ENCODE assay signal across 1 cellular context in the genomic region with DNA sequence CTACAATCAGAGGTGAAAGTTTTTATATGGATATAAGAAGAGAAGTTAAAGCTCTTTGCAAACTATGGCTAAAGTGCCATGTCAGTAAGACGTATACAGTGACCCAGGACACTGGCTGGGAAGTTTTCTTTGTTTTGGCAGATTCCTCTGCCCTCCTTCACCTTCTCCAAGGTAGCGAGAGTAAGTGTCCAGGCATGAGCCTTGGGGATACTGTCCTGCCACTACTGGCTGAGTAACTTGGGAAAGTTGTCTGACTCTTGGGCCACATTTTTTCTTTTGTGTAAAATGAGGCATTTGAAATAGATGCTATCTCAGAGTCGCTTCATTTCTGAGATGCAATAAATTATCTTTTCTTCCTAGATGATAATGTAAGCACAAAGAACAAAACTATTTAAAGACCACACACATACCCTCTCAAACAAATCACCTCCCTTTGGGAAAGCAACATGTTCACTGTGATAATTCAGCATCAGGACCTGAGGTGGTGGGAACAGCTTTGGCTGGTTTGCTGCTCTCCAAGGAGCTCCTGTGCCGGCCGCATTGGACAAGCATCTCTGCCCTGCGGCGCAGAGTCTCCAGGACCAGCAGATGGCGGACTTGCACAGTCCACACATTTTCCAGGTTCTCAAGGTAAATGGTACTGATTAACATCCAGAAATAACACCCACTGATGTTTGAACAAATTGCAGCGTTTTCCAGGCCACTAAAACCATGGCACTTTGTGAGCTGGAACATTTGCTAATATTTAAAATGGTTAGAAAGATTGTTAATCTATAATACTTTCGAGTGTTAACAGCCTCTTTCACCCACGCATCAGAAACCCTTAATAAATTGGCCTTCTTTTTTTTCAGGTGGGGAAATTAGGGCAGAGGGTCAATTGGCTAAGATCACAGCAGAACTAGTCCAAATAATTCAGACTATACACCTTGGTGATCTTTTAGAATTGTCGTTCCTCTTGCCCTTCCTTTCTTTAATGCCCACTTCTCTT.
TF ChIP-seq lines count a peak whose summit lies in the region.

No MANE protein-coding gene starts in this region.

TF ChIP-seq in HepG2, 621 proteins besides CTCF, POLR2A, EP300 and RAD21 (continued from another document and continues in another):
- TF ChIP-seq, protein P1, sequence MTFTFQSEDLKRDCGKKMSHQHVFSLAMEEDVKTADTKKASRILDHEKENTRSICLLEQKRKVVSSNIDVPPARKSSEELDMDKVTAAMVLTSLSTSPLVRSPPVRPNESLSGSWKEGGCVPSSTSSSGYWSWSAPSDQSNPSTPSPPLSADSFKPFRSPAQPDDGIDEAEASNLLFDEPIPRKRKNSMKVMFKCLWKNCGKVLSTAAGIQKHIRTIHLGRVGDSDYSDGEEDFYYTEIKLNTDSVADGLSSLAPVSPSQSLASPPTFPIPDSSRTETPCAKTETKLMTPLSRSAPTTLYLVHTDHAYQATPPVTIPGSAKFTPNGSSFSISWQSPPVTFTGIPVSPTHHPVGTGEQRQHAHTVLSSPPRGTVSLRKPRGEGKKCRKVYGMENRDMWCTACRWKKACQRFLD (CRISPR knock-in tag; IDR thresholded peaks at IDR 0.05; ENCODE audit: borderline replicate concordance), result no peak
- TF ChIP-seq MAFF (IDR thresholded peaks at IDR 0.05; ENCODE audit: low read depth, low read length), result 0 out of 2 replicates have a peak, but pooled peaks have one; percentile 13
- no peak for TF ChIP-seq TBX2 (CRISPR knock-in tag; IDR thresholded peaks at IDR 0.05; ENCODE audit: borderline replicate concordance)
- TF ChIP-seq, protein P2, sequence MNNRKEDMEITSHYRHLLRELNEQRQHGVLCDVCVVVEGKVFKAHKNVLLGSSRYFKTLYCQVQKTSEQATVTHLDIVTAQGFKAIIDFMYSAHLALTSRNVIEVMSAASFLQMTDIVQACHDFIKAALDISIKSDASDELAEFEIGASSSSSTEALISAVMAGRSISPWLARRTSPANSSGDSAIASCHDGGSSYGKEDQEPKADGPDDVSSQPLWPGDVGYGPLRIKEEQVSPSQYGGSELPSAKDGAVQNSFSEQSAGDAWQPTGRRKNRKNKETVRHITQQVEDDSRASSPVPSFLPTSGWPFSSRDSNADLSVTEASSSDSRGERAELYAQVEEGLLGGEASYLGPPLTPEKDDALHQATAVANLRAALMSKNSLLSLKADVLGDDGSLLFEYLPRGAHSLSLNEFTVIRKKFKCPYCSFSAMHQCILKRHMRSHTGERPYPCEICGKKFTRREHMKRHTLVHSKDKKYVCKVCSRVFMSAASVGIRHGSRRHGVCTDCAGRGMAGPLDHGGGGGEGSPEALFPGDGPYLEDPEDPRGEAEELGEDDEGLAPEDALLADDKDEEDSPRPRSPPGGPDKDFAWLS (CRISPR knock-in tag; IDR thresholded peaks at IDR 0.05; ENCODE audit: borderline replicate concordance), result no peak
- 0 out of 2 replicates have a peak, but pooled peaks have one; percentile 10 for TF ChIP-seq HCFC1 (IDR thresholded peaks at IDR 0.05; ENCODE audit: low read depth, low read length)
- no peak for TF ChIP-seq NFE2 (CRISPR knock-in tag; IDR thresholded peaks at IDR 0.05)
- TF ChIP-seq, protein P3, sequence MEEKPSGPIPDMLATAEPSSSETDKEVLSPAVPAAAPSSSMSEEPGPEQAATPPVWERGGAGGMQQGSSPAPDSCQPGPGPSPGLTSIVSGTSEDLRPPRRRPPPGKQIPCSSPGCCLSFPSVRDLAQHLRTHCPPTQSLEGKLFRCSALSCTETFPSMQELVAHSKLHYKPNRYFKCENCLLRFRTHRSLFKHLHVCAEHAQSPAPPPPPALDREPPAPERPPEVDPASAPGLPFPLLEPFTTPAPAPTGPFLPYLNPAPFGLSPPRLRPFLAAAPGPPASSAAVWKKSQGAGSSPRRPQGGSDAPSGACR (CRISPR knock-in tag; IDR thresholded peaks at IDR 0.05), result no peak
- TF ChIP-seq, protein P4, sequence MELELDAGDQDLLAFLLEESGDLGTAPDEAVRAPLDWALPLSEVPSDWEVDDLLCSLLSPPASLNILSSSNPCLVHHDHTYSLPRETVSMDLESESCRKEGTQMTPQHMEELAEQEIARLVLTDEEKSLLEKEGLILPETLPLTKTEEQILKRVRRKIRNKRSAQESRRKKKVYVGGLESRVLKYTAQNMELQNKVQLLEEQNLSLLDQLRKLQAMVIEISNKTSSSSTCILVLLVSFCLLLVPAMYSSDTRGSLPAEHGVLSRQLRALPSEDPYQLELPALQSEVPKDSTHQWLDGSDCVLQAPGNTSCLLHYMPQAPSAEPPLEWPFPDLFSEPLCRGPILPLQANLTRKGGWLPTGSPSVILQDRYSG (CRISPR knock-in tag; IDR thresholded peaks at IDR 0.05), result no peak
- peak; percentile 72 for TF ChIP-seq PITX1 (CRISPR knock-in tag; IDR thresholded peaks at IDR 0.05)
- TF ChIP-seq MTF2 (CRISPR knock-in tag; IDR thresholded peaks at IDR 0.05; ENCODE audit: borderline replicate concordance), result no peak
- TF ChIP-seq, protein P5, sequence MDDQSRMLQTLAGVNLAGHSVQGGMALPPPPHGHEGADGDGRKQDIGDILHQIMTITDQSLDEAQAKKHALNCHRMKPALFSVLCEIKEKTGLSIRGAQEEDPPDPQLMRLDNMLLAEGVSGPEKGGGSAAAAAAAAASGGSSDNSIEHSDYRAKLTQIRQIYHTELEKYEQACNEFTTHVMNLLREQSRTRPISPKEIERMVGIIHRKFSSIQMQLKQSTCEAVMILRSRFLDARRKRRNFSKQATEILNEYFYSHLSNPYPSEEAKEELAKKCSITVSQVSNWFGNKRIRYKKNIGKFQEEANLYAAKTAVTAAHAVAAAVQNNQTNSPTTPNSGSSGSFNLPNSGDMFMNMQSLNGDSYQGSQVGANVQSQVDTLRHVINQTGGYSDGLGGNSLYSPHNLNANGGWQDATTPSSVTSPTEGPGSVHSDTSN (CRISPR knock-in tag; IDR thresholded peaks at IDR 0.05; ENCODE audit: borderline replicate concordance), result no peak
- TF ChIP-seq ARHGAP35 (CRISPR knock-in tag; IDR thresholded peaks at IDR 0.05; ENCODE audit: borderline replicate concordance), result no peak
- no peak for TF ChIP-seq ZNF749 (CRISPR knock-in tag; IDR thresholded peaks at IDR 0.05; ENCODE audit: borderline replicate concordance)
- TF ChIP-seq TAF15 (IDR thresholded peaks at IDR 0.05; ENCODE audit: low read depth, low read length, poor library complexity, severe bottlenecking), result no peak
- TF ChIP-seq, protein P6, sequence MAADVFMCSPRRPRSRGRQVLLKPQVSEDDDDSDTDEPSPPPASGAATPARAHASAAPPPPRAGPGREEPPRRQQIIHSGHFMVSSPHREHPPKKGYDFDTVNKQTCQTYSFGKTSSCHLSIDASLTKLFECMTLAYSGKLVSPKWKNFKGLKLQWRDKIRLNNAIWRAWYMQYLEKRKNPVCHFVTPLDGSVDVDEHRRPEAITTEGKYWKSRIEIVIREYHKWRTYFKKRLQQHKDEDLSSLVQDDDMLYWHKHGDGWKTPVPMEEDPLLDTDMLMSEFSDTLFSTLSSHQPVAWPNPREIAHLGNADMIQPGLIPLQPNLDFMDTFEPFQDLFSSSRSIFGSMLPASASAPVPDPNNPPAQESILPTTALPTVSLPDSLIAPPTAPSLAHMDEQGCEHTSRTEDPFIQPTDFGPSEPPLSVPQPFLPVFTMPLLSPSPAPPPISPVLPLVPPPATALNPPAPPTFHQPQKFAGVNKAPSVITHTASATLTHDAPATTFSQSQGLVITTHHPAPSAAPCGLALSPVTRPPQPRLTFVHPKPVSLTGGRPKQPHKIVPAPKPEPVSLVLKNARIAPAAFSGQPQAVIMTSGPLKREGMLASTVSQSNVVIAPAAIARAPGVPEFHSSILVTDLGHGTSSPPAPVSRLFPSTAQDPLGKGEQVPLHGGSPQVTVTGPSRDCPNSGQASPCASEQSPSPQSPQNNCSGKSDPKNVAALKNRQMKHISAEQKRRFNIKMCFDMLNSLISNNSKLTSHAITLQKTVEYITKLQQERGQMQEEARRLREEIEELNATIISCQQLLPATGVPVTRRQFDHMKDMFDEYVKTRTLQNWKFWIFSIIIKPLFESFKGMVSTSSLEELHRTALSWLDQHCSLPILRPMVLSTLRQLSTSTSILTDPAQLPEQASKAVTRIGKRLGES (CRISPR knock-in tag; IDR thresholded peaks at IDR 0.05; ENCODE audit: borderline replicate concordance), result no peak
- TF ChIP-seq ZMYM4 (CRISPR knock-in tag; IDR thresholded peaks at IDR 0.05), result no peak
- TF ChIP-seq KMT2B (CRISPR knock-in tag; IDR thresholded peaks at IDR 0.05), result peak; percentile 31; the same call in 1 of the 2 replicates
- TF ChIP-seq REXO4 (CRISPR knock-in tag; IDR thresholded peaks at IDR 0.05; ENCODE audit: borderline replicate concordance), result no peak
- peak; percentile 41; the same call in 1 of the 2 replicates for TF ChIP-seq PHF8 (CRISPR knock-in tag; IDR thresholded peaks at IDR 0.05)
- no peak for TF ChIP-seq ZNF816 (CRISPR knock-in tag; IDR thresholded peaks at IDR 0.05; ENCODE audit: borderline replicate concordance)
- TF ChIP-seq, protein P7, sequence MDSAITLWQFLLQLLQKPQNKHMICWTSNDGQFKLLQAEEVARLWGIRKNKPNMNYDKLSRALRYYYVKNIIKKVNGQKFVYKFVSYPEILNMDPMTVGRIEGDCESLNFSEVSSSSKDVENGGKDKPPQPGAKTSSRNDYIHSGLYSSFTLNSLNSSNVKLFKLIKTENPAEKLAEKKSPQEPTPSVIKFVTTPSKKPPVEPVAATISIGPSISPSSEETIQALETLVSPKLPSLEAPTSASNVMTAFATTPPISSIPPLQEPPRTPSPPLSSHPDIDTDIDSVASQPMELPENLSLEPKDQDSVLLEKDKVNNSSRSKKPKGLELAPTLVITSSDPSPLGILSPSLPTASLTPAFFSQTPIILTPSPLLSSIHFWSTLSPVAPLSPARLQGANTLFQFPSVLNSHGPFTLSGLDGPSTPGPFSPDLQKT (CRISPR knock-in tag; IDR thresholded peaks at IDR 0.05; ENCODE audit: borderline replicate concordance), result no peak
- no peak for TF ChIP-seq EED (CRISPR knock-in tag; IDR thresholded peaks at IDR 0.05)
- no peak for TF ChIP-seq ZNF776 (CRISPR knock-in tag; IDR thresholded peaks at IDR 0.05)
- TF ChIP-seq RORA (CRISPR knock-in tag; IDR thresholded peaks at IDR 0.05), result no peak
- TF ChIP-seq, protein P8, sequence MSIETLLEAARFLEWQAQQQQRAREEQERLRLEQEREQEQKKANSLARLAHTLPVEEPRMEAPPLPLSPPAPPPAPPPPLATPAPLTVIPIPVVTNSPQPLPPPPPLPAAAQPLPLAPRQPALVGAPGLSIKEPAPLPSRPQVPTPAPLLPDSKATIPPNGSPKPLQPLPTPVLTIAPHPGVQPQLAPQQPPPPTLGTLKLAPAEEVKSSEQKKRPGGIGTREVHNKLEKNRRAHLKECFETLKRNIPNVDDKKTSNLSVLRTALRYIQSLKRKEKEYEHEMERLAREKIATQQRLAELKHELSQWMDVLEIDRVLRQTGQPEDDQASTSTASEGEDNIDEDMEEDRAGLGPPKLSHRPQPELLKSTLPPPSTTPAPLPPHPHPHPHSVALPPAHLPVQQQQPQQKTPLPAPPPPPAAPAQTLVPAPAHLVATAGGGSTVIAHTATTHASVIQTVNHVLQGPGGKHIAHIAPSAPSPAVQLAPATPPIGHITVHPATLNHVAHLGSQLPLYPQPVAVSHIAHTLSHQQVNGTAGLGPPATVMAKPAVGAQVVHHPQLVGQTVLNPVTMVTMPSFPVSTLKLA (IDR thresholded peaks at IDR 0.05), result no peak
- TF ChIP-seq ZNF235 (CRISPR knock-in tag; IDR thresholded peaks at IDR 0.05; ENCODE audit: borderline replicate concordance), result no peak
- TF ChIP-seq NFIB (CRISPR knock-in tag; IDR thresholded peaks at IDR 0.05; ENCODE audit: borderline replicate concordance), result no peak
- no peak for TF ChIP-seq ZFP37 (CRISPR knock-in tag; IDR thresholded peaks at IDR 0.05; ENCODE audit: borderline replicate concordance)
- TF ChIP-seq ZNF607 (CRISPR knock-in tag; IDR thresholded peaks at IDR 0.05; ENCODE audit: borderline replicate concordance), result no peak
- TF ChIP-seq, protein P9, sequence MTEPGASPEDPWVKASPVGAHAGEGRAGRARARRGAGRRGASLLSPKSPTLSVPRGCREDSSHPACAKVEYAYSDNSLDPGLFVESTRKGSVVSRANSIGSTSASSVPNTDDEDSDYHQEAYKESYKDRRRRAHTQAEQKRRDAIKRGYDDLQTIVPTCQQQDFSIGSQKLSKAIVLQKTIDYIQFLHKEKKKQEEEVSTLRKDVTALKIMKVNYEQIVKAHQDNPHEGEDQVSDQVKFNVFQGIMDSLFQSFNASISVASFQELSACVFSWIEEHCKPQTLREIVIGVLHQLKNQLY (CRISPR knock-in tag; IDR thresholded peaks at IDR 0.05), result no peak
- TF ChIP-seq, protein P10, sequence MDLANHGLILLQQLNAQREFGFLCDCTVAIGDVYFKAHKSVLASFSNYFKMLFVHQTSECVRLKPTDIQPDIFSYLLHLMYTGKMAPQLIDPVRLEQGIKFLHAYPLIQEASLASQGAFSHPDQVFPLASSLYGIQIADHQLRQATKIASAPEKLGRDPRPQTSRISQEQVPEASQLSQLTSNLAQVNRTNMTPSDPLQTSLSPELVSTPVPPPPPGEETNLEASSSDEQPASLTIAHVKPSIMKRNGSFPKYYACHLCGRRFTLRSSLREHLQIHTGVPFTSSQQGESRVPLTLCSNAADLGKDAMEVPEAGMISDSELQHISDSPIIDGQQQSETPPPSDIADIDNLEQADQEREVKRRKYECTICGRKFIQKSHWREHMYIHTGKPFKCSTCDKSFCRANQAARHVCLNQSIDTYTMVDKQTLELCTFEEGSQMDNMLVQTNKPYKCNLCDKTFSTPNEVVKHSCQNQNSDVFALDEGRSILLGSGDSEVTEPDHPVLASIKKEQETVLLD (CRISPR knock-in tag; IDR thresholded peaks at IDR 0.05; ENCODE audit: low read depth), result no peak
- TF ChIP-seq ZBTB7B (CRISPR knock-in tag; IDR thresholded peaks at IDR 0.05), result 0 out of 2 replicates have a peak, but pooled peaks have one; percentile 18
- TF ChIP-seq ZNF317 (CRISPR knock-in tag; IDR thresholded peaks at IDR 0.05), result no peak
- TF ChIP-seq, protein P11, sequence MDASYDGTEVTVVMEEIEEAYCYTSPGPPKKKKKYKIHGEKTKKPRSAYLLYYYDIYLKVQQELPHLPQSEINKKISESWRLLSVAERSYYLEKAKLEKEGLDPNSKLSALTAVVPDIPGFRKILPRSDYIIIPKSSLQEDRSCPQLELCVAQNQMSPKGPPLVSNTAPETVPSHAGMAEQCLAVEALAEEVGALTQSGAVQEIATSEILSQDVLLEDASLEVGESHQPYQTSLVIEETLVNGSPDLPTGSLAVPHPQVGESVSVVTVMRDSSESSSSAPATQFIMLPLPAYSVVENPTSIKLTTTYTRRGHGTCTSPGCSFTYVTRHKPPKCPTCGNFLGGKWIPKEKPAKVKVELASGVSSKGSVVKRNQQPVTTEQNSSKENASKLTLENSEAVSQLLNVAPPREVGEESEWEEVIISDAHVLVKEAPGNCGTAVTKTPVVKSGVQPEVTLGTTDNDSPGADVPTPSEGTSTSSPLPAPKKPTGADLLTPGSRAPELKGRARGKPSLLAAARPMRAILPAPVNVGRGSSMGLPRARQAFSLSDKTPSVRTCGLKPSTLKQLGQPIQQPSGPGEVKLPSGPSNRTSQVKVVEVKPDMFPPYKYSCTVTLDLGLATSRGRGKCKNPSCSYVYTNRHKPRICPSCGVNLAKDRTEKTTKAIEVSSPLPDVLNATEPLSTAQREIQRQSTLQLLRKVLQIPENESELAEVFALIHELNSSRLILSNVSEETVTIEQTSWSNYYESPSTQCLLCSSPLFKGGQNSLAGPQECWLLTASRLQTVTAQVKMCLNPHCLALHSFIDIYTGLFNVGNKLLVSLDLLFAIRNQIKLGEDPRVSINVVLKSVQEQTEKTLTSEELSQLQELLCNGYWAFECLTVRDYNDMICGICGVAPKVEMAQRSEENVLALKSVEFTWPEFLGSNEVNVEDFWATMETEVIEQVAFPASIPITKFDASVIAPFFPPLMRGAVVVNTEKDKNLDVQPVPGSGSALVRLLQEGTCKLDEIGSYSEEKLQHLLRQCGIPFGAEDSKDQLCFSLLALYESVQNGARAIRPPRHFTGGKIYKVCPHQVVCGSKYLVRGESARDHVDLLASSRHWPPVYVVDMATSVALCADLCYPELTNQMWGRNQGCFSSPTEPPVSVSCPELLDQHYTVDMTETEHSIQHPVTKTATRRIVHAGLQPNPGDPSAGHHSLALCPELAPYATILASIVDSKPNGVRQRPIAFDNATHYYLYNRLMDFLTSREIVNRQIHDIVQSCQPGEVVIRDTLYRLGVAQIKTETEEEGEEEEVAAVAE (CRISPR knock-in tag; IDR thresholded peaks at IDR 0.05; ENCODE audit: borderline replicate concordance), result peak; percentile 82; the same call in 1 of the 2 replicates
- TF ChIP-seq BHLHE40 (IDR thresholded peaks at IDR 0.05; ENCODE audit: low read length), result no peak
- TF ChIP-seq ZNF546 (CRISPR knock-in tag; conservative IDR thresholded peaks at IDR 0.05), result no peak
